Comparison of ENCODE assay signal across 9 cellular contexts in genomic region chr22:30327864-30328345, GRCh38. TPM values are rescaled to one million over a fixed set of nuclear protein-coding genes. Genes with fewer than 3 reads are reported as not detected.
DNase-seq lines count a peak whose midpoint lies in the region; TF ChIP-seq lines count a peak whose summit lies in the region.
"Had no signal": no experiment of that assay in that cellular context is flagged by ENCODE, and none has a peak within 500 bp of the region (broad histone marks: within the 10 kb centered on the region; RNA-seq: fewer than 3 reads in every experiment).

No MANE protein-coding gene starts in this region.

- TF ChIP-seq CTCF in esophagus squamous epithelium (IDR thresholded peaks at IDR 0.05) = peak in 2 of 6 experiments; percentile 18 to 40

- H3K27me3 ChIP-seq in esophagus squamous epithelium (no peaks in the 10 kb centered on the region), rectal smooth muscle tissue (ENCODE audit: control insufficient read depth, insufficient read depth, low read length) (no peaks in the 10 kb centered on the region)

- H3K27ac ChIP-seq in esophagus squamous epithelium (peak overlapping the region in 3 of 4 donors; percentile 86 to 99 (median 99)), rectal smooth muscle tissue (ENCODE audit: low read depth, low read length) (no peak overlapping the region)

- no peak overlapping the region for H3K9ac ChIP-seq in rectal smooth muscle tissue (ENCODE audit: low read length)

- no peaks in the 10 kb centered on the region for H3K9me3 ChIP-seq in esophagus squamous epithelium

- peak; percentile 5 for DNase-seq in DMS153 treated with DMSO at 0.1 percent for 48 hours (lab: John Stamatoyannopoulos, UW; ENCODE audit: unreplicated experiment)
- no peak for DNase-seq in DMS153 (lab: John Stamatoyannopoulos, UW)
- peak; percentile 37 for DNase-seq in RPMI8226
- DNase-seq in esophagus squamous epithelium (lab: John Stamatoyannopoulos, UW) = no peak
- no peak for DNase-seq in NCI-H1417 (lab: John Stamatoyannopoulos, UW)
- DNase-seq in hippocampal formation (lab: John Stamatoyannopoulos, UW) = no peak
- no peak for DNase-seq in DMS79 treated with DMSO at 0.1 percent for 48 hours (lab: John Stamatoyannopoulos, UW)
- DNase-seq: activated CD4-positive, alpha-beta T cell treated with anti-CD3 and anti-CD28 coated beads, Interleukin-2, amount 50 U/mL, for 1 hour had no signal

- intact Hi-C loops in esophagus squamous epithelium (cut with DNase I) = loop anchor here (5.0 kb wide), 1 partner anchor 41 kb away; the partner anchor contains the start of gene CASTOR1

- TF ChIP-seq POLR2A in esophagus squamous epithelium (IDR thresholded peaks at IDR 0.05) = no peak

- no peak overlapping the region for H3K4me3 ChIP-seq in esophagus squamous epithelium
- H3K4me3 ChIP-seq in rectal smooth muscle tissue (ENCODE audit: low read length) = peak overlapping the region; percentile 68

- H3K36me3 ChIP-seq in esophagus squamous epithelium (peaks cover 3 to 43% (median 7%) of the 10 kb centered on the region in 3 donors), rectal smooth muscle tissue (ENCODE audit: control insufficient read depth, insufficient read depth, low read length) (peaks cover 6% of the 10 kb centered on the region)

- H3K4me1 ChIP-seq in esophagus squamous epithelium (peaks cover 27 to 49% (median 28%) of the 10 kb centered on the region in 3 donors), rectal smooth muscle tissue (ENCODE audit: control insufficient read depth, insufficient read depth, low read length) (peaks cover 19% of the 10 kb centered on the region)

- whole genome bisulfite sequencing in esophagus squamous epithelium, 2 donors = 53 to 58% methylated on average over 5 of the region's 5 CpGs

RNA-seq across cellular contexts. Expression of gene TBC1D10A, which starts 1.2 kb away (rescaled TPM):
- total RNA-seq in esophagus squamous epithelium = 10 to 100 TPM; 40.7 to 55.1 (median 47.0) TPM

RNA-seq across cellular contexts. Expression of gene SF3A1, which starts 28.8 kb away (rescaled TPM):
- total RNA-seq in esophagus squamous epithelium = 10 to 100 TPM; 29.1 to 94.2 (median 63.3) TPM

RNA-seq across cellular contexts. Expression of gene CCDC157, which starts 28.9 kb away (rescaled TPM):
- total RNA-seq in esophagus squamous epithelium = 1 to 10 TPM in 3 of 4 donors, under 1 TPM in 1; 0.47 to 9.2 (median 3.1) TPM

RNA-seq across cellular contexts. Expression of gene CASTOR1, which starts 38.6 kb away (rescaled TPM):
- total RNA-seq in esophagus squamous epithelium = 10 to 100 TPM; 18.9 to 76.4 (median 40.7) TPM

RNA-seq across cellular contexts. Expression of gene RNF215, which starts 59.3 kb away (rescaled TPM):
- 1 to 10 TPM; 2.3 to 8.4 (median 3.9) TPM for total RNA-seq in esophagus squamous epithelium

Comparison
In these comparisons a context has a peak if more than half of its experiments do, and no peak if none do; other contexts are left out.
1. DNase-seq: peak in DMS153 treated with DMSO at 0.1 percent for 48 hours (single experiment) and RPMI8226 (single experiment); none in DMS153 (single experiment), esophagus squamous epithelium (single experiment), NCI-H1417 (0 of 3), hippocampal formation (0 of 2) and DMS79 treated with DMSO at 0.1 percent for 48 hours (single experiment).